In the genomic region with DNA sequence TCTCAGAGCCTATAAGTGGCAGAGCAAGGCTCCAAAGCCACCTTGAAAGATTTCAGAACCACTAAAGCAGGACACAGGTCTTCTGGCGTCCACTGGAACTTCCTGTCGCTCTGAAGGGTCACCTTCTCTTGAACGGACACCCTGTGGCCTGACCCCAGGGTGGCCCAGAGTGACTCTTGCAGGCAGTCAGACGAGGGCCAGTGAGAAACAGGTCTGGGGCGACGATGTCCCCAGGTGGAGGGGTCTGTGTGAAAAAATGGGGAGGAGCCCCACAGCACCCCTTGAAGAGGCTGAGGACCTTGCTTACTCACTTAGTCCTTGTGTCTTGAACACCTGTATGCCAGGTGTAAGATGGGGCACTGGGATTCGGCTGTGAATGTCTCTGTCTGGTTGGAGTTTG, we compare ENCODE assay signal across 1 cellular context.
TF ChIP-seq lines count a peak whose summit lies in the region.

No MANE protein-coding gene starts in this region.

TF ChIP-seq in A549, 52 proteins besides CTCF, POLR2A, EP300 and RAD21 (continued from another document):
- TF ChIP-seq, protein P1, sequence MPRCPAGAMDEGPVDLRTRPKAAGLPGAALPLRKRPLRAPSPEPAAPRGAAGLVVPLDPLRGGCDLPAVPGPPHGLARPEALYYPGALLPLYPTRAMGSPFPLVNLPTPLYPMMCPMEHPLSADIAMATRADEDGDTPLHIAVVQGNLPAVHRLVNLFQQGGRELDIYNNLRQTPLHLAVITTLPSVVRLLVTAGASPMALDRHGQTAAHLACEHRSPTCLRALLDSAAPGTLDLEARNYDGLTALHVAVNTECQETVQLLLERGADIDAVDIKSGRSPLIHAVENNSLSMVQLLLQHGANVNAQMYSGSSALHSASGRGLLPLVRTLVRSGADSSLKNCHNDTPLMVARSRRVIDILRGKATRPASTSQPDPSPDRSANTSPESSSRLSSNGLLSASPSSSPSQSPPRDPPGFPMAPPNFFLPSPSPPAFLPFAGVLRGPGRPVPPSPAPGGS (IDR thresholded peaks at IDR 0.05), result no peak
- TF ChIP-seq NFE2L2 (conservative IDR thresholded peaks at IDR 0.05; ENCODE audit: low read length), result no peak
- TF ChIP-seq KDM1A (IDR thresholded peaks at IDR 0.05; ENCODE audit: low read depth), result no peak
- TF ChIP-seq FOSB (CRISPR knock-in tag; IDR thresholded peaks at IDR 0.05), result no peak
- no peak for TF ChIP-seq RFX5 (IDR thresholded peaks at IDR 0.05)
- TF ChIP-seq RNF2 (IDR thresholded peaks at IDR 0.05; ENCODE audit: borderline replicate concordance, low read depth), result no peak
